ENCODE assay signal across 8 cellular contexts in the genomic region with DNA sequence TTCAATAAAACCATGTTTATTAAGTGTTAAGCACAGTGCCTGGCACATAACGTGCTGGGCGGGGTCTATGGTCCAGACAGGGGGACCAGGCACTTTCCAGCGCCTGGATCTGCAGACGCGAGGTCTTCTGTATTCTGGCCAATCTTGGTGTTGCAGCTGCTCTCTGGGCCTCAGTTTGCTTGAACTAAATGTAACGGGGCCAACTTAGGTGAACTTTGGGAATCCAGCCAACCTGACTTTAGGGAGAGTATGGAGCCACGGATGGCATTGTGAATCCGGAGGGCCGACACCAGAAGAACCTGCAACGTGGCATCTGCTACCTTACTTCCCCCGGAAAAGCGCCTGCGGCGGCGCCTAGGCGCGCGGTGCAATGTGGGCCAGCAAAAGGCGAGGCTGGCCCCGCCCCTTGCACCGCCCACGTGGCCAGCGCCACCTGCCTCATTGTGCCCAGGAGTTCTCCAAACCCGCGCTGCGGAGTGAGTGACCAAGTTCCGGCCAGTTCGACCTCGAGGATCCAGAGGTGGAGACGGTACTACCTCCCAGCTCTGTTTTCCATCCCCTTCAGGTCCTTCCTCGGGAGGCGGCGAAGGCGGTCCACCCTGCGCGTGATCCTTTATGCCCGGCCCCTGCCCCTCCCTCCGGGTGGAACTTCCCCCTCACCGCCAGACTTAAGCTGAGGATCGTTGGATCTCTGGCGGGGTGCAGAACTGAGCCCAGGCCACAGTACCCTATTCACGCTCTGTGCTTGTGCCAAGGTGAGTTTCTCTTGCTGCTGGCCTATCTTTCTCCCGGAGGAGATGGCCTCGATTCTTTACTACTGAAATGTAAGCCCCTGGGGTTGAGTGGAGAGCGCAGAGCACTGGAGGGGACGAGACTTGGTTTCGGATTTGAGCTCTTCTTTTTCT. TPM values are rescaled to one million over a fixed set of nuclear protein-coding genes. Genes with fewer than 3 reads are reported as not detected.
A peak's percentile ranks its signal among the peaks of the same experiment; 100 is the strongest.
DNase-seq lines count a peak whose midpoint lies in the region; ATAC-seq and TF ChIP-seq lines count a peak whose summit lies in the region.

AKR1A1 (plus strand) TSS at position 426 of the 905 bp plus-strand sequence. CDS start 10,969 bp downstream, outside the sequence.

- H3K27me3 ChIP-seq in kidney epithelial cell (ENCODE audit: control insufficient read depth, insufficient read depth, low read length), result no peaks in the 10 kb centered on the region

- no peaks in the 10 kb centered on the region for H3K36me3 ChIP-seq in kidney epithelial cell (ENCODE audit: control insufficient read depth, insufficient read depth, low read length)

- TF ChIP-seq CTCF in kidney epithelial cell (IDR thresholded peaks at IDR 0.05; ENCODE audit: insufficient read depth, low read length, poor library complexity, severe bottlenecking), result no peak

- peak; percentile 93 for TF ChIP-seq POLR2A in GM19193 (IDR thresholded peaks at IDR 0.05; ENCODE audit: extremely low read depth, insufficient read depth, insufficient read length)

- peak; percentile 93 for ATAC-seq in HG03432 (IDR thresholded peaks at IDR 0.05; ENCODE audit: unreplicated experiment)

- peak within 1 kb of the TSS; percentile 56 for H3K4me3 ChIP-seq in kidney epithelial cell (ENCODE audit: low read depth, low read length)

- peak; percentile 89 for DNase-seq in Ammon's horn (ENCODE audit: low spot score)
- peak; percentile 88 for DNase-seq in NCI-H510A (lab: John Stamatoyannopoulos, UW)
- peak; percentile 78 for DNase-seq in activated CD4-positive, alpha-beta T cell treated with anti-CD3 and anti-CD28 coated beads for 1 hour
- DNase-seq in cerebellum (ENCODE audit: low spot score), result peak; percentile 91
- DNase-seq in kidney epithelial cell (ENCODE audit: low read depth), result peak; percentile 56
- peak; percentile 79 to 86 for DNase-seq in stimulated activated CD4-positive, alpha-beta T cell treated with anti-CD3 and anti-CD28 coated beads, Interleukin-15, amount 100 ng/mL, for 48 hours (ENCODE audit: low read depth in 2 of 2)

RNA-seq across cellular contexts. Expression of gene AKR1A1, which starts in this region (rescaled TPM):
- total RNA-seq in cerebellum (47.0 TPM), kidney epithelial cell (137 and 158 TPM in 2 replicates)

Comparison
In these comparisons a context has a peak if more than half of its experiments do, and no peak if none do; other contexts are left out.
1. Peak in every context shown above with its lines: DNase-seq, ATAC-seq and H3K4me3 ChIP-seq.